In the genomic region with DNA sequence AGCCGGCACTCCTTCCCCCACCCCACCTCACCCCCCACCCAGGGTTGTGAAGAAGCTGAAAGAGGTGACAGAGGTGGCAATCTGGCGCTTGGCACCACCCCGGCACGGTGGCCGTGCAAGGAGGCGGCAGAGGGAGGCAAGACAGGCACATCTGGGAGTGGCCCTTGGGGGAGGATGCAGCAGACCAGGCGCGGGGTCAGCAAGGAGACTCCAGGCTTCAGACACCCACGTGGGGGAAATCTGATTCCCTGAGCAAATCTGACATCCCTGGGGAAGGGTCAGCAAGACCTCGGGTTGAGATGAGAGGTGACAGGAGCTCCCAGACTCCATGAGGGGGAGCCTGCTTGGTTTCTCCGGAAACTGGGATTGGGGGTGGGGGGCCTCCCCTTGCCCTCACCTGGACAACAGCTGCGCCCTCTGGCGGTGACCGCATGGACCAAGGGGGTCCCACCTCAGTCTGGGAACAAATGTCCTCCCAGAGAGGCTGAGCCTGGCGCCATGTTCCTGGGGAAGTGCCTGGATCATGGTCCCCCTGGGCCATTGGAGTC, we compare ENCODE assay signal across 9 cellular contexts. TPM values are rescaled to one million over a fixed set of nuclear protein-coding genes. Genes with fewer than 3 reads are reported as not detected.
DNase-seq lines count a peak whose midpoint lies in the region; ATAC-seq and TF ChIP-seq lines count a peak whose summit lies in the region.
"Had no signal": no experiment of that assay in that cellular context is flagged by ENCODE, and none has a peak within 500 bp of the region (broad histone marks: within the 10 kb centered on the region; RNA-seq: fewer than 3 reads in every experiment).

No MANE protein-coding gene starts in this region.

- DNase-seq in activated gamma-delta T cell treated with Interleukin-2 at 50 U/mL for 16 hours (peak; percentile 35), activated gamma-delta T cell (lab: John Stamatoyannopoulos, UW) (no peak), thoracic aorta (ENCODE audit: low spot score) (no peak), NCI-H2227 treated with DMSO at 0.1 percent for 48 hours (lab: John Stamatoyannopoulos, UW) (no peak), NCI-H2227 (lab: John Stamatoyannopoulos, UW; ENCODE audit: unreplicated experiment) (no peak), occipital lobe (lab: John Stamatoyannopoulos, UW) (no peak)
- peak; percentile 54 to 61 for DNase-seq in activated T-cell treated with anti-CD3 and anti-CD28 coated beads, Interleukin-2, amount 50 U/mL, for 48 hours
- DNase-seq: COR-L47 had no signal

- H3K36me3 ChIP-seq in iPS-15b (ENCODE audit: control insufficient read depth, insufficient read depth, low read length) (no peaks in the 10 kb centered on the region), thoracic aorta (no peaks in the 10 kb centered on the region)

- H3K9me3 ChIP-seq in iPS-15b (ENCODE audit: control insufficient read depth, insufficient read depth, low read length) (no peaks in the 10 kb centered on the region), thoracic aorta (no peaks in the 10 kb centered on the region)

- H3K27ac ChIP-seq in thoracic aorta = peak overlapping the region; percentile 88

- H3K4me1 ChIP-seq in iPS-15b (ENCODE audit: control insufficient read depth, insufficient read depth, low read length) (peaks cover 8% of the 10 kb centered on the region), thoracic aorta (ENCODE audit: control insufficient read depth in 1 of 2, low read depth in 2 of 2) (peaks cover 39 to 50% of the 10 kb centered on the region in 2 donors)

- H3K27me3 ChIP-seq in iPS-15b (ENCODE audit: control insufficient read depth, insufficient read depth, low read length) (peaks cover 10% of the 10 kb centered on the region), thoracic aorta (replicated peaks; ENCODE audit: insufficient read depth) (no peaks in the 10 kb centered on the region)

- peak overlapping the region; percentile 87 for H3K4me3 ChIP-seq in iPS-15b (ENCODE audit: low read depth, low read length)
- H3K4me3 ChIP-seq in thoracic aorta = peak overlapping the region; percentile 73

- ATAC-seq in thoracic aorta (ENCODE audit: insufficient number of reproducible peaks, low FRiP score, low read depth) = no peak

- H3K9ac ChIP-seq in iPS-15b (ENCODE audit: low read depth, low read length) = no peak overlapping the region

- TF ChIP-seq CTCF in thoracic aorta (IDR thresholded peaks at IDR 0.05) = peak; percentile 38

RNA-seq across cellular contexts. Expression of gene RCOR2, which starts 4.0 kb away (rescaled TPM):
- total RNA-seq in thoracic aorta (1 to 10 TPM; 1.4 to 3.8 TPM), occipital lobe (9.5 TPM)

RNA-seq across cellular contexts. Expression of gene NAA40, which starts 17.9 kb away (rescaled TPM):
- total RNA-seq in thoracic aorta (10 to 100 TPM; 15.5 to 20.6 TPM), occipital lobe (9.8 TPM)

RNA-seq across cellular contexts. Expression of gene COX8A, which starts 53.5 kb away (rescaled TPM):
- total RNA-seq in thoracic aorta (100 to 1,000 TPM; 178 to 469 TPM), occipital lobe (190 TPM)

Comparison
In these comparisons a context has a peak if more than half of its experiments do, and no peak if none do; other contexts are left out.
1. DNase-seq: peak in activated gamma-delta T cell treated with Interleukin-2 at 50 U/mL for 16 hours (single experiment) and activated T-cell treated with anti-CD3 and anti-CD28 coated beads, Interleukin-2, amount 50 U/mL, for 48 hours (2 of 2); none in activated gamma-delta T cell (single experiment), thoracic aorta (single experiment), NCI-H2227 treated with DMSO at 0.1 percent for 48 hours (single experiment), NCI-H2227 (single experiment) and occipital lobe (single experiment).